In the genomic region with DNA sequence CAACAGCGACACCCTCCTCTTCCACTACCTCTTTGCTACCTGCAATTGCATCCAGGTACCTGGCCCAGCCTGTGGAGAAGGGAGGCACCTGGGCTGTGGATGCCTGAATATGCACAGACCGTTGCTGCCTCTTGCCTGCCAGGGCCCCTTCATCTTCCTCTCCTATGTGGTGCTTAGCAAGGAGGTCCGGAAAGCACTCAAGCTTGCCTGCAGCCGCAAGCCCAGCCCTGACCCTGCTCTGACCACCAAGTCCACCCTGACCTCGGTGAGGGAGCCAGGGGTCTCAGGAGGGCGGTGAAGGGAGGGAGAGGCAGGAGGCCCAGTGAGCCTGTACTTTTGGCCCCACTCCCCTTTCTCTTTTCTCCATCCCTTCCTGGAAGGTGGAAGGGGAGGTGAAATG, we compare ENCODE assay signal across 30 cellular contexts. TPM values are rescaled to one million over a fixed set of nuclear protein-coding genes. Genes with fewer than 3 reads are reported as not detected.
DNase-seq lines count a peak whose midpoint lies in the region; ATAC-seq, FAIRE-seq and TF ChIP-seq lines count a peak whose summit lies in the region.
"Had no signal": no experiment of that assay in that cellular context is flagged by ENCODE, and none has a peak within 500 bp of the region (broad histone marks: within the 10 kb centered on the region; RNA-seq: fewer than 3 reads in every experiment).

No MANE protein-coding gene starts in this region.

- no peak overlapping the region for H2BK12ac ChIP-seq in H9 (ENCODE audit: insufficient read length, low read depth, low read length)
- H2BK12ac ChIP-seq in H1 (ENCODE audit: low read depth, low read length): no peak overlapping the region

- H3K56ac ChIP-seq in H9 (ENCODE audit: insufficient read length, low read depth, low read length) (no peak overlapping the region), H1 (replicated peaks; ENCODE audit: insufficient read length, low read depth, low read length) (no peak overlapping the region)

- H3K18ac ChIP-seq in H9 (ENCODE audit: insufficient read length, low read depth, low read length) (no peak overlapping the region), H1 (ENCODE audit: extremely low read depth, low read length) (no peak overlapping the region)

- H3K4me2 ChIP-seq in H9 (ENCODE audit: insufficient read depth, insufficient read length, low read length) (no peak overlapping the region), H1 (ENCODE audit: insufficient read depth in 1 of 2, low read depth in 2 of 2, low read length in 2 of 2) (no peak overlapping the region), neural progenitor cell (no peak overlapping the region)

- H3K23ac ChIP-seq in H9 (ENCODE audit: insufficient read length, low read depth, low read length) (no peak overlapping the region), H1 (ENCODE audit: insufficient read length) (no peak overlapping the region)

- H2AK5ac ChIP-seq in H9 (ENCODE audit: insufficient read length, low read length): no peak overlapping the region
- no peak overlapping the region for H2AK5ac ChIP-seq in H1 (ENCODE audit: low read depth, low read length)

- TF ChIP-seq POLR2A in H1 (IDR thresholded peaks at IDR 0.05; ENCODE audit: control extremely low read depth in 1 of 2, low read depth in 2 of 2, low read length in 2 of 2): no peak

- no peak overlapping the region for H3K4me3 ChIP-seq in H1 (ENCODE audit: extremely low read depth in 1 of 4, insufficient read depth in 2 of 4, low read depth in 3 of 4, low read length in 4 of 4)
- no peak overlapping the region for H3K4me3 ChIP-seq in neural progenitor cell
- H3K4me3 ChIP-seq: K562, MG63, SJSA1 had no signal

- H3K23me2 ChIP-seq in H9 (ENCODE audit: insufficient read length, low read depth, low read length, poor library complexity, severe bottlenecking) (no peaks in the 10 kb centered on the region), H1 (ENCODE audit: low read depth, low read length) (no peaks in the 10 kb centered on the region)

- H4K91ac ChIP-seq in H9 (ENCODE audit: insufficient read length, low read depth, low read length): no peak overlapping the region
- no peak overlapping the region for H4K91ac ChIP-seq in H1 (replicated peaks; ENCODE audit: insufficient read length, low read length)

- H3K9ac ChIP-seq in H9 (ENCODE audit: extremely low read depth, insufficient read length, low read length) (no peak overlapping the region), H1 (replicated peaks in 1 of 4; ENCODE audit: extremely low read depth in 1 of 4, low read depth in 3 of 4, low read length in 3 of 4) (no peak overlapping the region), neural progenitor cell (no peak overlapping the region)

- no CpG with 5 or more reads among the region's 6 CpGs for WGBS in H9 (ENCODE audit: extremely low coverage, insufficient read length, low lambda C conversion rate)
- 84% methylated on average over 3 of the region's 6 CpGs; no CpG with 5 or more reads in 1 of the 2 experiments for WGBS in H1 (ENCODE audit: extremely low coverage in 1 of 2, insufficient coverage in 1 of 2, insufficient read length in 1 of 2, insufficient replicate concordance in 2 of 2, low coverage in 1 of 2, low lambda C conversion rate in 2 of 2, missing lambda C conversion rate in 1 of 2), 2 experiments

- H3K9me3 Mint-ChIP-seq in H9 (no peaks in the 10 kb centered on the region; a peak in 1 of 5 replicates), neural progenitor cell (no peaks in the 10 kb centered on the region)
- H3K9me3 Mint-ChIP-seq: CD8-positive, alpha-beta T cell had no signal

- no peak overlapping the region for H3K27ac ChIP-seq in H9 (ENCODE audit: insufficient read length, low read depth, low read length)
- H3K27ac ChIP-seq in H1 (ENCODE audit: low read depth, low read length): no peak overlapping the region
- no peak overlapping the region for H3K27ac ChIP-seq in neural progenitor cell
- peak overlapping the region; percentile 31 for H3K27ac ChIP-seq in temporal lobe (ENCODE audit: low read depth, low read length)
- H3K27ac ChIP-seq: HL-60, SJSA1 had no signal

- H3K4me1 ChIP-seq in H9 (ENCODE audit: insufficient read depth, low read length): no peaks in the 10 kb centered on the region; the same call in 1 of the 2 replicates
- peaks cover 0 to 5% (median 1%) of the 10 kb centered on the region in 4 experiments; a peak in 4 of 7 replicates for H3K4me1 ChIP-seq in H1 (replicated peaks in 1 of 4; ENCODE audit: control insufficient read depth in 3 of 4, insufficient read depth in 4 of 4, low read length in 3 of 4)
- H3K4me1 ChIP-seq in neural progenitor cell: no peaks in the 10 kb centered on the region

- H3K36me3 ChIP-seq in H1 (ENCODE audit: control insufficient read depth in 2 of 4, insufficient read depth in 4 of 4, low read length in 3 of 4): peaks cover 4 to 18% (median 14%) of the 10 kb centered on the region in 4 experiments; a peak in 4 of 8 replicates
- H3K36me3 ChIP-seq in neural progenitor cell: no peaks in the 10 kb centered on the region
- H3K36me3 ChIP-seq: MG63, SJSA1 had no signal

- H3K36me3 Mint-ChIP-seq in H9 (ENCODE audit: insufficient read depth in 1 of 3, low read depth in 3 of 3) (peaks cover 9 to 48% (median 47%) of the 10 kb centered on the region in 3 experiments; a peak in 6 of 7 replicates), neural progenitor cell (peaks cover 29% of the 10 kb centered on the region)

- H3K9me3 ChIP-seq in H9 (ENCODE audit: control insufficient read depth, low read depth, low read length) (no peaks in the 10 kb centered on the region), H1 (ENCODE audit: insufficient read depth in 2 of 2, low read depth in 1 of 2, low read length in 1 of 2) (no peaks in the 10 kb centered on the region), neural progenitor cell (ENCODE audit: low read depth) (no peaks in the 10 kb centered on the region)
- H3K9me3 ChIP-seq: SJSA1 had no signal

- H3T11ph ChIP-seq in H9 (ENCODE audit: low read length): no peak overlapping the region

- H2BK120ac ChIP-seq in H9 (ENCODE audit: low read depth, low read length, poor library complexity, severe bottlenecking) (no peak overlapping the region), H1 (replicated peaks; ENCODE audit: low read depth, low read length) (no peak overlapping the region)

- H2BK15ac ChIP-seq in H9 (ENCODE audit: low read depth, low read length) (no peak overlapping the region), H1 (ENCODE audit: low read length) (no peak overlapping the region)

- CTCF ChIA-PET in H1 (lab: Charles Lee; ENCODE audit: partially characterized antibody): interaction anchor here (0.9 to 1.2 kb wide), 3 partner anchors 13 to 127 kb away, joined by 3 read pairs; no protein-coding TSS in a partner anchor

- no peak for FAIRE-seq in H1 (lab: Jason Lieb, UNC)
- FAIRE-seq: GM12891, HepG2, K562, RCC 7860 had no signal

- H3F3A ChIP-seq in neural progenitor cell (ENCODE audit: low read depth): no peaks in the 10 kb centered on the region

- H3K4me1 Mint-ChIP-seq in H9 (peaks cover 21 to 23% of the 10 kb centered on the region in 2 experiments), neural progenitor cell (peaks cover 18% of the 10 kb centered on the region)

- no peak for TF ChIP-seq CTCF in H9 (conservative IDR thresholded peaks at IDR 0.05)
- no peak for TF ChIP-seq CTCF in H1 (IDR thresholded peaks at IDR 0.05; ENCODE audit: control extremely low read depth in 1 of 3, insufficient read depth in 1 of 3, low read depth in 1 of 3, low read length in 3 of 3)
- TF ChIP-seq CTCF in neural progenitor cell (IDR thresholded peaks at IDR 0.05): no peak

- DNase-seq in H9 (no peak), H1 (ENCODE audit: low read depth in 1 of 2, low spot score in 2 of 2) (no peak), neural progenitor cell (ENCODE audit: low spot score) (no peak), A172 (ENCODE audit: low spot score) (no peak)
- DNase-seq: 8988T; AML-193; C1 segment of cervical spinal cord; CD8-positive, alpha-beta T cell; DND-41; H7; MG63; NCI-H1417; NCI-H1694 treated with DMSO at 0.1 percent for 48 hours; NCI-H2081 treated with DMSO at 0.1 percent for 48 hours; NCI-H2171 treated with DMSO at 0.1 percent for 48 hours; NCI-H524 treated with DMSO at 0.1 percent for 48 hours; OCI-M1 had no signal

- no peaks in the 10 kb centered on the region for H4K20me1 ChIP-seq in H9 (ENCODE audit: control insufficient read depth, insufficient read depth, insufficient read length)
- peaks cover 0 to 7% of the 10 kb centered on the region in 2 experiments for H4K20me1 ChIP-seq in H1 (replicated peaks in 1 of 2; ENCODE audit: control insufficient read depth in 1 of 2, insufficient read depth in 2 of 2, low read length in 2 of 2)
- no peaks in the 10 kb centered on the region for H4K20me1 ChIP-seq in neural progenitor cell (ENCODE audit: low read depth)

- no peaks in the 10 kb centered on the region for H3K27me3 Mint-ChIP-seq in H9 (ENCODE audit: low read depth)
- peaks cover 8% of the 10 kb centered on the region for H3K27me3 Mint-ChIP-seq in neural progenitor cell (ENCODE audit: insufficient read depth, low read depth)

- POLR2A ChIA-PET in H1 (lab: Charles Lee; ENCODE audit: partially characterized antibody): no interaction called here

- no peak for TF ChIP-seq EP300 in H1 (IDR thresholded peaks at IDR 0.05; ENCODE audit: borderline replicate concordance in 1 of 2, low read depth in 2 of 2, low read length in 2 of 2)

- H4K8ac ChIP-seq in H9 (replicated peaks; ENCODE audit: insufficient read length, low read depth, low read length): no peak overlapping the region
- peak overlapping the region; percentile 51; the same call in 1 of the 2 replicates for H4K8ac ChIP-seq in H1 (ENCODE audit: extremely low read depth, insufficient read depth, low read length)

- ATAC-seq in GM19023 (IDR thresholded peaks at IDR 0.05; ENCODE audit: unreplicated experiment) (no peak), GM19395 (IDR thresholded peaks at IDR 0.05; ENCODE audit: unreplicated experiment) (no peak)
- ATAC-seq: CD8-positive, alpha-beta T cell; HepG2; K562; Right ventricle myocardium inferior had no signal

- H3K79me2 ChIP-seq in H9 (ENCODE audit: insufficient read depth, low read length): no peaks in the 10 kb centered on the region
- H3K79me2 ChIP-seq in H1 (ENCODE audit: control insufficient read depth in 1 of 2, insufficient read depth in 2 of 2, low read length in 2 of 2): no peaks in the 10 kb centered on the region
- H3K79me2 ChIP-seq in neural progenitor cell (ENCODE audit: low read depth): no peaks in the 10 kb centered on the region

- no peak overlapping the region for H3K4ac ChIP-seq in H9 (ENCODE audit: low read depth, low read length)
- no peak overlapping the region for H3K4ac ChIP-seq in H1 (replicated peaks; ENCODE audit: insufficient read length, low read depth, low read length)

- H3K27me3 ChIP-seq in H9 (ENCODE audit: insufficient read depth, low read length) (no peaks in the 10 kb centered on the region), H1 (replicated peaks in 1 of 4; ENCODE audit: control insufficient read depth in 3 of 4, extremely low read depth in 1 of 4, insufficient read depth in 3 of 4, low read length in 3 of 4) (no peaks in the 10 kb centered on the region), neural progenitor cell (no peaks in the 10 kb centered on the region)
- H3K27me3 ChIP-seq: MG63, SJSA1 had no signal

- H2BK20ac ChIP-seq in H9 (ENCODE audit: low read depth, low read length, poor library complexity, severe bottlenecking) (no peak overlapping the region), H1 (ENCODE audit: low read length) (no peak overlapping the region)

- H3K4me3 Mint-ChIP-seq in H9: no peak overlapping the region
- peak overlapping the region; percentile 52 for H3K4me3 Mint-ChIP-seq in neural progenitor cell
- H3K4me3 Mint-ChIP-seq: CD8-positive, alpha-beta T cell had no signal

- H2AFZ ChIP-seq in H9 (ENCODE audit: low read length): no peak overlapping the region
- no peak overlapping the region for H2AFZ ChIP-seq in H1 (ENCODE audit: low read length)
- no peak overlapping the region for H2AFZ ChIP-seq in neural progenitor cell (replicated peaks)

- H3K14ac ChIP-seq in H9 (ENCODE audit: insufficient read depth, low read length) (no peak overlapping the region), H1 (ENCODE audit: insufficient read length) (no peak overlapping the region)

- no peak for TF ChIP-seq RAD21 in H1 (IDR thresholded peaks at IDR 0.05 in 1 of 2, conservative IDR thresholded peaks at IDR 0.05 in 1 of 2; ENCODE audit: low read depth in 2 of 2, low read length in 2 of 2)

- peak overlapping the region; percentile 17 to 81 (median 28); a peak in 2 of 7 replicates for H3K27ac Mint-ChIP-seq in H9
- H3K27ac Mint-ChIP-seq in neural progenitor cell: no peak overlapping the region
- H3K27ac Mint-ChIP-seq: CD8-positive, alpha-beta T cell had no signal

- H3K79me1 ChIP-seq in H9 (ENCODE audit: insufficient read depth, low read depth, low read length, poor library complexity, severe bottlenecking) (no peaks in the 10 kb centered on the region), H1 (ENCODE audit: low read depth, low read length) (no peaks in the 10 kb centered on the region)

- no peak overlapping the region for H4K5ac ChIP-seq in H9 (ENCODE audit: insufficient read length, low read depth, low read length)
- no peak overlapping the region for H4K5ac ChIP-seq in H1 (ENCODE audit: insufficient read length, low read depth, low read length)

- H2BK5ac ChIP-seq in H9 (ENCODE audit: insufficient read length, low read length): no peak overlapping the region
- no peak overlapping the region; the same call in 1 of the 2 replicates for H2BK5ac ChIP-seq in H1 (ENCODE audit: low read depth, low read length)

RNA-seq across cellular contexts. Expression of gene PSRC1, which starts 11.5 kb away (rescaled TPM):
- 60.3 and 63.0 TPM in 2 replicates for total RNA-seq in H9 (2021)
- 67.3 and 69.6 TPM in 2 replicates for total RNA-seq in H1 (2021; fragmentation: NEBNext Ultra II Directional; extraction: Animal tissue kit (Norgen Biotek cat#: 25700))
- polyA plus RNA-seq in H1 (2011; rRNA removed): 56.1 and 83.3 TPM in 2 replicates
- polyA plus RNA-seq in H1 (2011; cell fraction: cytosol; rRNA removed): 61.4 TPM
- 94.4 TPM for polyA plus RNA-seq in H1 (2011; cell fraction: nucleus; rRNA removed)
- 49.1 to 60.0 TPM (median 56.5 TPM) in 4 replicates for polyA plus RNA-seq in H1 (2012, experiment 1 of 2)
- 58.9 TPM for polyA plus RNA-seq in H1 (2012, experiment 2 of 2)
- polyA plus RNA-seq in H1 (2013, experiment 1 of 2): 54.5 TPM
- polyA plus RNA-seq in H1 (2013, experiment 2 of 2): 53.3 TPM
- 16.6 and 25.5 TPM in 2 replicates for polyA minus RNA-seq in H1 (2011; rRNA and poly(A)+ RNA removed)
- polyA minus RNA-seq in H1 (2011; cell fraction: cytosol; rRNA and poly(A)+ RNA removed): 24.0 TPM
- 21.1 TPM for polyA minus RNA-seq in H1 (2011; cell fraction: nucleus; rRNA and poly(A)+ RNA removed)
- 78.1 and 134 TPM in 2 replicates for total RNA-seq in neural progenitor cell (ENCODE audit: low replicate concordance)
- total RNA-seq in temporal lobe: 6.9 TPM
- 32.7 and 42.3 TPM in 2 replicates for total RNA-seq in A172 (2014; rRNA removed; shearing (Covaris generic))
- total RNA-seq: CD8-positive, alpha-beta T cell had no signal

RNA-seq across cellular contexts. Expression of gene CELSR2, which starts 22.1 kb away (rescaled TPM):
- 26.7 and 29.2 TPM in 2 replicates for total RNA-seq in H9 (2021)
- 27.7 and 28.0 TPM in 2 replicates for total RNA-seq in H1 (2021; fragmentation: NEBNext Ultra II Directional; extraction: Animal tissue kit (Norgen Biotek cat#: 25700))
- 12.0 and 25.9 TPM in 2 replicates for polyA plus RNA-seq in H1 (2011; rRNA removed)
- 12.4 TPM for polyA plus RNA-seq in H1 (2011; cell fraction: cytosol; rRNA removed)
- 59.6 TPM for polyA plus RNA-seq in H1 (2011; cell fraction: nucleus; rRNA removed)
- 15.3 to 24.5 TPM (median 21.9 TPM) in 4 replicates for polyA plus RNA-seq in H1 (2012, experiment 1 of 2)
- polyA plus RNA-seq in H1 (2012, experiment 2 of 2): 16.0 TPM
- 19.9 TPM for polyA plus RNA-seq in H1 (2013, experiment 1 of 2)
- 16.0 TPM for polyA plus RNA-seq in H1 (2013, experiment 2 of 2)
- polyA minus RNA-seq in H1 (2011; rRNA and poly(A)+ RNA removed): 37.3 and 50.6 TPM in 2 replicates
- polyA minus RNA-seq in H1 (2011; cell fraction: cytosol; rRNA and poly(A)+ RNA removed): 28.1 TPM
- polyA minus RNA-seq in H1 (2011; cell fraction: nucleus; rRNA and poly(A)+ RNA removed): 39.4 TPM
- 11.1 and 26.5 TPM in 2 replicates for total RNA-seq in neural progenitor cell (ENCODE audit: low replicate concordance)
- 46.5 TPM for total RNA-seq in temporal lobe
- total RNA-seq in A172 (2014; rRNA removed; shearing (Covaris generic)): 10.3 and 14.9 TPM in 2 replicates

RNA-seq across cellular contexts. Expression of gene MYBPHL, which starts 35.4 kb away (rescaled TPM):
- total RNA-seq in H9 (2021) (0.59 and 1.1 TPM in 2 replicates), neural progenitor cell (ENCODE audit: low replicate concordance) (not detected in 2 replicates), temporal lobe (not detected)
- total RNA-seq in H1 (2021; fragmentation: NEBNext Ultra II Directional; extraction: Animal tissue kit (Norgen Biotek cat#: 25700)): 0.30 TPM in 1 of 2 replicates, not detected in the other
- 0.24 and 0.58 TPM in 2 replicates for polyA plus RNA-seq in H1 (2011; rRNA removed)
- polyA plus RNA-seq in H1 (2011; cell fraction: cytosol; rRNA removed): 0.17 TPM
- 0.66 TPM for polyA plus RNA-seq in H1 (2011; cell fraction: nucleus; rRNA removed)
- 0.20 to 0.83 TPM (median 0.55 TPM) in 3 of 4 replicates, not detected in the other for polyA plus RNA-seq in H1 (2012, experiment 1 of 2)
- not detected for polyA plus RNA-seq in H1 (2012, experiment 2 of 2)
- polyA plus RNA-seq in H1 (2013, experiment 1 of 2): 0.24 TPM
- 0.09 TPM for polyA plus RNA-seq in H1 (2013, experiment 2 of 2)
- polyA minus RNA-seq in H1 (2011; rRNA and poly(A)+ RNA removed): 0.37 TPM in 1 of 2 replicates, not detected in the other
- 0.81 TPM for polyA minus RNA-seq in H1 (2011; cell fraction: cytosol; rRNA and poly(A)+ RNA removed)
- polyA minus RNA-seq in H1 (2011; cell fraction: nucleus; rRNA and poly(A)+ RNA removed): not detected
- 1.8 TPM in 1 of 2 replicates, not detected in the other for total RNA-seq in A172 (2014; rRNA removed; shearing (Covaris generic))
- total RNA-seq: CD8-positive, alpha-beta T cell; G401; H7; HT-29; Right ventricle myocardium inferior; SJSA1 had no signal
- polyA plus RNA-seq: AG04450 had no signal

RNA-seq across cellular contexts. Expression of gene SARS1, which starts 57.7 kb away (rescaled TPM):
- total RNA-seq in H9 (2021) (139 and 144 TPM in 2 replicates), neural progenitor cell (ENCODE audit: low replicate concordance) (118 and 128 TPM in 2 replicates), temporal lobe (109 TPM)
- 136 and 146 TPM in 2 replicates for total RNA-seq in H1 (2021; fragmentation: NEBNext Ultra II Directional; extraction: Animal tissue kit (Norgen Biotek cat#: 25700))
- polyA plus RNA-seq in H1 (2011; rRNA removed): 83.1 and 97.1 TPM in 2 replicates
- polyA plus RNA-seq in H1 (2011; cell fraction: cytosol; rRNA removed): 145 TPM
- 134 TPM for polyA plus RNA-seq in H1 (2011; cell fraction: nucleus; rRNA removed)
- 150 to 162 TPM (median 155 TPM) in 4 replicates for polyA plus RNA-seq in H1 (2012, experiment 1 of 2)
- 71.7 TPM for polyA plus RNA-seq in H1 (2012, experiment 2 of 2)
- polyA plus RNA-seq in H1 (2013, experiment 1 of 2): 89.1 TPM
- polyA plus RNA-seq in H1 (2013, experiment 2 of 2): 87.4 TPM
- polyA minus RNA-seq in H1 (2011; rRNA and poly(A)+ RNA removed): 87.1 and 97.9 TPM in 2 replicates
- polyA minus RNA-seq in H1 (2011; cell fraction: cytosol; rRNA and poly(A)+ RNA removed): 50.2 TPM
- polyA minus RNA-seq in H1 (2011; cell fraction: nucleus; rRNA and poly(A)+ RNA removed): 67.5 TPM
- total RNA-seq in A172 (2014; rRNA removed; shearing (Covaris generic)): 224 and 232 TPM in 2 replicates
